ENCODE assay signal across 18 cellular contexts in the genomic region with DNA sequence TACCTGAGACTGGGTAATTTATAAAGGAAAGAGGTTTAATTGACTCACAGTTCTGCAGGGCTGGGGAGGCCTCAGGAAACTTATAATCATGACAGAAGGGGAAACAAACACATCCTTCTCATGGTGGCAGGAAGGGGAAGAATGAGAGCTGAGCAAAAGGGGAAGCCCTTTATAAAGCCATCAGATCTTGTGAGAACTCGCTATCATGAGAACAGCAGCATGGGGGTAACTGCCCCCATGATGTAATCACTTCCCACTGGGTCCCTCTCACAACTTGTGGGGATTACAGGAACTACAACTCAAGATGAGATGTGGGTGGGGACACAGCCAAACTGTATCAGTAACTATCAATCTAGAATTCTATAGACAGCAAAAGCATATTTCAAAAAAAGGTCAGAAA.
"Had no signal": no experiment of that assay in that cellular context is flagged by ENCODE, and none has a peak within 500 bp of the region (broad histone marks: within the 10 kb centered on the region; RNA-seq: fewer than 3 reads in every experiment).

No MANE protein-coding gene starts in this region.

- DNase-seq: cortex of kidney; dorsolateral prefrontal cortex; effector CD8-positive, alpha-beta T cell; foreskin melanocyte; head of caudate nucleus; hippocampal formation; left colon; left ventricle myocardium superior; mesendoderm; naive thymus-derived CD4-positive, alpha-beta T cell; nephron progenitor cell; stimulated activated CD4-positive, alpha-beta T cell treated with anti-CD3 and anti-CD28 coated beads, Interleukin-2, amount 100 ng/mL, for 24 hours; stimulated activated CD4-positive, alpha-beta T cell treated with anti-CD3 and anti-CD28 coated beads, Interleukin-4, amount 100 ng/mL, for 4 hours; stimulated activated naive CD4-positive, alpha-beta T cell; stomach; substantia nigra; transverse colon had no signal

- ATAC-seq: left colon; left ventricle myocardium superior; naive thymus-derived CD4-positive, alpha-beta T cell; sciatic nerve had no signal

- H3K4me1 Mint-ChIP-seq: nephron progenitor cell had no signal

- H3K4me3 Mint-ChIP-seq: naive thymus-derived CD4-positive, alpha-beta T cell; nephron progenitor cell had no signal

- H3K27ac Mint-ChIP-seq: naive thymus-derived CD4-positive, alpha-beta T cell; nephron progenitor cell had no signal
